In the genomic region with DNA sequence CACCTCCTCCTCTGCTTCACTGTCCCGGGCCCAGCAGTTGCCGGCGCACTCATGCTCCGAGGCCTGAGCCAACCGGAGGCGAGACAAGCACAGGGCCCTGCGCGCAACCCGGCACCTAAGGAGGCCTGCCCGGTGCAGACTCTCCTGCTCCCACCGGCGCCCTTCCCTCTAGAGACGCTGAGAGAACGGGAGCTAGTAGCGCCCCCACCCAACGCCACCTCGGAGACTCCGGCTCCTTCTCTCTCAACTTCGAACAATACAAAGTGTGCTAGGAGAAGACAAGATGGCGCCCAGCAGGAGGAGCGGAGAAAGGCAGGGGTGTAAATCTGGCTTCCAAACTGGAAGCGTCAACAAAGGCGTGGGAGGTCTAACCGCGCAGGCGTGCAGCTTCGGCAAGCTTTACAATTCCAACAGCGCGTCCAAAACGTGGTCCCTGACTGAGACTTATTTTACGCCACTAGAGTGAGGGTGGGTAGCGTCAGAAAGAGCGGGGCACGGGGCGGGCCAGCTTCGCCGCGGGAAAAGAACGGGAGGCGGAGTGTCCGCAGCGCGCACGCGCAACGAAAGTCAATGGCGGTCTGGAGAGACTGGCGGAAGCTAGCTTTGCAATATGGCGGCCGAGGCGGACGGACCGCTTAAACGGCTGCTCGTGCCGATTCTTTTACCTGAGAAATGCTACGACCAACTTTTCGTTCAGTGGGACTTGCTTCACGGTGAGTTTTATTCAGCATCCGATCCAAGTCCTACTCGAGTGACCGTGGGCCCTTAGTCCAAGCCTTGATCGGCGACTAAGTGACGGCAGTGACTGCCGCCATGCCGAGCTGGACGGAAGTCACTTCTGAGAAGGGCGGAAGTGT, we compare ENCODE assay signal across 8 cellular contexts.
DNase-seq lines count a peak whose midpoint lies in the region; ATAC-seq and TF ChIP-seq lines count a peak whose summit lies in the region.

A gene (plus strand): TSS at position 600 of the 857 bp plus-strand sequence. CDS start 11 bp downstream, at position 611.

- in situ Hi-C loops in GM18951 (cut with MboI; ENCODE audit: low sequenced_read_pairs, unreplicated experiment) = no loop called here

- peak; percentile 90 for DNase-seq in AG08395 (ENCODE audit: low spot score)
- peak; percentile 97 for DNase-seq in NCI-H446 treated with DMSO at 0.1 percent for 48 hours (lab: John Stamatoyannopoulos, UW)
- peak; percentile 98 for DNase-seq in cerebellar cortex (ENCODE audit: low spot score)
- peak; percentile 99 for DNase-seq in islet precursor cell
- DNase-seq in stimulated activated CD4-positive, alpha-beta T cell treated with anti-CD3 and anti-CD28 coated beads, Interleukin-12 subunit alpha, Interleukin-12 subunit beta, amount 100 ng/mL, for 48 hours (ENCODE audit: low read depth in 2 of 3, low spot score in 1 of 3) = peak; percentile 90 to 96 (median 94)

- peak; percentile 52 for ATAC-seq in HG03196 (IDR thresholded peaks at IDR 0.05; ENCODE audit: unreplicated experiment)
- peak; percentile 71 for ATAC-seq in activated CD4-positive, CD25-positive, alpha-beta regulatory T cell treated with anti-CD3 and anti-CD28 coated beads, Interleukin-2, amount 50 U/mL, for 24 hours

- TF ChIP-seq POLR2A in GM18951 (IDR thresholded peaks at IDR 0.05; ENCODE audit: extremely low read depth, insufficient read depth, insufficient read length) = peak; percentile 78

Comparison
In these comparisons a context has a peak if more than half of its experiments do, and no peak if none do; other contexts are left out.
1. Peak in every context shown above with its lines: DNase-seq and ATAC-seq.